20 cellular contexts compared by ENCODE assay signal in genomic region chr12:13734753-13735152, GRCh38.
"Had no signal": no experiment of that assay in that cellular context is flagged by ENCODE, and none has a peak within 500 bp of the region (broad histone marks: within the 10 kb centered on the region; RNA-seq: fewer than 3 reads in every experiment).

No MANE protein-coding gene starts in this region.

- DNase-seq: KBM-7, MG63, NCI-H1092, NCI-H1105 treated with DMSO at 0.1 percent for 48 hours, NCI-H1417 treated with DMSO at 0.1 percent for 48 hours, NCI-H146, NCI-H1694 treated with DMSO at 0.1 percent for 48 hours, NCI-H1930, NCI-H2081, NCI-H2171, NCI-H345, NCI-H446 treated with DMSO at 0.1 percent for 48 hours, NCI-H510A treated with DMSO at 0.1 percent for 48 hours, NCI-H526, SHP77, SK-N-SH, SW 1271, T-cell had no signal

- H3K9me3 ChIP-seq: MG63, SK-N-SH had no signal

- H3K27ac Mint-ChIP-seq: T-cell had no signal

- H3K27ac ChIP-seq: RWPE1 had no signal

- H3K36me3 Mint-ChIP-seq: T-cell had no signal

- ATAC-seq: Panc1, T-cell had no signal

- H3K9me3 Mint-ChIP-seq: T-cell had no signal

- H3K4me3 ChIP-seq: MG63 had no signal

- H3K9ac ChIP-seq: SK-N-SH had no signal

- H3K36me3 ChIP-seq: MG63 had no signal

- H3K4me2 ChIP-seq: SK-N-SH had no signal

- H3K4me3 Mint-ChIP-seq: T-cell had no signal

- H3K27me3 ChIP-seq: MG63 had no signal

- H3K4me1 Mint-ChIP-seq: T-cell had no signal
